24 cellular contexts compared by ENCODE assay signal in the genomic region with DNA sequence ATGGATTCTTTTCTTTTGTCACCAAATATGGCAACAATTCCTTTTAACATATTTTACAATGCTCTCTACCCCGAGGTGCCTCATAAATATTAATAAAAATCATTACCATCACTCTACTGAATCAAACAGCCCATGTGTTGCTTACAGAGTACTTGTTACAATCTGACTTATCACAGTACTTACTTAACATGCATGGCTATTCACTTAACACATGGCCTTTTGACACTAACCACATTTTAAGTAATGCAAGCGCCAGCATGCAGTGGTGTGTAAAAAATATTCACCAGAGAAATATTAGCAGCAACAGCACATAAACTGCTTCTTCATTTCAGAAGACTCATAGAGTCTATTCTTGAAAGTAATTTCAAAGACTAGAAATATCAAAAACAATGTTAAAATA.
DNase-seq lines count a peak whose midpoint lies in the region; ATAC-seq, FAIRE-seq and TF ChIP-seq lines count a peak whose summit lies in the region.
"Had no signal": no experiment of that assay in that cellular context is flagged by ENCODE, and none has a peak within 500 bp of the region (broad histone marks: within the 10 kb centered on the region; RNA-seq: fewer than 3 reads in every experiment).

No MANE protein-coding gene starts in this region.

- TF ChIP-seq CTCF in OCI-LY3 (IDR thresholded peaks at IDR 0.05; ENCODE audit: low read depth, low read length) (no peak), bronchial epithelial cell (IDR thresholded peaks at IDR 0.05; ENCODE audit: insufficient read depth, low read length, severe bottlenecking) (no peak), neural cell (IDR thresholded peaks at IDR 0.05; ENCODE audit: poor library complexity, severe bottlenecking) (no peak)

- H3K9me2 ChIP-seq in neural cell (ENCODE audit: insufficient read depth, low read length): no peaks in the 10 kb centered on the region

- no peak for TF ChIP-seq RAD21 in neural cell (conservative IDR thresholded peaks at IDR 0.05)

- H3K27me3 ChIP-seq in OCI-LY3 (ENCODE audit: low read depth, low read length) (no peaks in the 10 kb centered on the region), bronchial epithelial cell (ENCODE audit: control insufficient read depth, insufficient read depth, low read length) (no peaks in the 10 kb centered on the region), neural cell (ENCODE audit: insufficient read depth, low read depth, low read length) (no peaks in the 10 kb centered on the region)
- H3K27me3 ChIP-seq: BLaER1 treated with 17β-estradiol and CSF1 and Interleukin-3, amounts not matched to agents 10 nM and 100 nM had no signal

- H3K4me1 Mint-ChIP-seq in activated naive CD8-positive, alpha-beta T cell treated with anti-CD3 and anti-CD28 coated beads, Interleukin-2, amount 50 U/mL, for 24 hours: no peaks in the 10 kb centered on the region
- H3K4me1 Mint-ChIP-seq: B cell had no signal

- H3K27me3 Mint-ChIP-seq in activated naive CD8-positive, alpha-beta T cell treated with anti-CD3 and anti-CD28 coated beads, Interleukin-2, amount 50 U/mL, for 24 hours: peaks cover 7% of the 10 kb centered on the region
- H3K27me3 Mint-ChIP-seq: B cell; CD4-positive, alpha-beta T cell had no signal

- no peak overlapping the region for H3K9ac ChIP-seq in OCI-LY3 (ENCODE audit: low read length)
- H3K9ac ChIP-seq in neural cell (ENCODE audit: low read length): no peak overlapping the region
- H3K9ac ChIP-seq: BLaER1 treated with 17β-estradiol and CSF1 and Interleukin-3, amounts not matched to agents 10 nM and 100 nM had no signal

- H3K27ac ChIP-seq in OCI-LY3 (ENCODE audit: low read length): no peak overlapping the region
- peak overlapping the region; percentile 5 for H3K27ac ChIP-seq in neural cell (ENCODE audit: low read length)
- H3K27ac ChIP-seq: 22Rv1; A549; BLaER1 treated with 17β-estradiol and CSF1 and Interleukin-3, amounts not matched to agents 10 nM and 100 nM; C4-2B had no signal

- FAIRE-seq in bronchial epithelial cell (lab: Jason Lieb, UNC): no peak
- FAIRE-seq: A549, D721Med, G401.6, GM12891, GM18507 had no signal

- H3K4me2 ChIP-seq in OCI-LY3 (ENCODE audit: low read length) (peak overlapping the region; percentile 32), neural cell (ENCODE audit: low read length) (no peak overlapping the region)
- H3K4me2 ChIP-seq: A549; BLaER1 treated with 17β-estradiol and CSF1 and Interleukin-3, amounts not matched to agents 10 nM and 100 nM had no signal

- TF ChIP-seq EP300 in neural cell (conservative IDR thresholded peaks at IDR 0.05; ENCODE audit: poor library complexity, severe bottlenecking): no peak

- no peak overlapping the region for H3K27ac Mint-ChIP-seq in activated naive CD8-positive, alpha-beta T cell treated with anti-CD3 and anti-CD28 coated beads, Interleukin-2, amount 50 U/mL, for 24 hours
- H3K27ac Mint-ChIP-seq: B cell; CD4-positive, alpha-beta T cell; CD8-positive, alpha-beta T cell had no signal

- DNase-seq in DMS 273 (lab: John Stamatoyannopoulos, UW; ENCODE audit: unreplicated experiment) (peak; percentile 11), DMS 273 treated with DMSO at 0.1 percent for 48 hours (lab: John Stamatoyannopoulos, UW) (no peak), bronchial epithelial cell (ENCODE audit: low read depth) (peak; percentile 49), OCI-M2 (lab: John Stamatoyannopoulos, UW; ENCODE audit: unreplicated experiment) (no peak)
- no peak for DNase-seq in activated naive CD8-positive, alpha-beta T cell treated with anti-CD3 and anti-CD28 coated beads, Interleukin-2, amount 50 U/mL, for 24 hours
- DNase-seq: AML-193; Caco-2; Calu3; CD4-positive, alpha-beta T cell; CD8-positive, alpha-beta T cell; DMS79 treated with DMSO at 0.1 percent for 48 hours; GF-D8 had no signal

- no peaks in the 10 kb centered on the region for H3K36me3 Mint-ChIP-seq in activated naive CD8-positive, alpha-beta T cell treated with anti-CD3 and anti-CD28 coated beads, Interleukin-2, amount 50 U/mL, for 24 hours (ENCODE audit: low read depth)
- H3K36me3 Mint-ChIP-seq: CD8-positive, alpha-beta T cell had no signal

- H3K9me3 ChIP-seq in OCI-LY3 (ENCODE audit: insufficient read depth, low read length) (no peaks in the 10 kb centered on the region), neural cell (ENCODE audit: low read length) (no peaks in the 10 kb centered on the region)
- H3K9me3 ChIP-seq: A549, Caco-2 had no signal

- no peaks in the 10 kb centered on the region for H4K20me1 ChIP-seq in OCI-LY3 (ENCODE audit: insufficient read depth, low read length)
- no peaks in the 10 kb centered on the region for H4K20me1 ChIP-seq in neural cell (ENCODE audit: insufficient read depth)
- H4K20me1 ChIP-seq: BLaER1 treated with 17β-estradiol and CSF1 and Interleukin-3, amounts not matched to agents 10 nM and 100 nM had no signal

- H3K9me3 Mint-ChIP-seq in activated naive CD8-positive, alpha-beta T cell treated with anti-CD3 and anti-CD28 coated beads, Interleukin-2, amount 50 U/mL, for 24 hours: no peaks in the 10 kb centered on the region
- H3K9me3 Mint-ChIP-seq: CD4-positive, alpha-beta T cell; CD8-positive, alpha-beta T cell had no signal

- H3K36me3 ChIP-seq in OCI-LY3 (replicated peaks; ENCODE audit: low read depth, low read length): no peaks in the 10 kb centered on the region
- H3K36me3 ChIP-seq in bronchial epithelial cell (ENCODE audit: control insufficient read depth, insufficient read depth, low read length): no peaks in the 10 kb centered on the region
- H3K36me3 ChIP-seq in neural cell (ENCODE audit: insufficient read depth, low read length): no peaks in the 10 kb centered on the region
- H3K36me3 ChIP-seq: BLaER1 treated with 17β-estradiol and CSF1 and Interleukin-3, amounts not matched to agents 10 nM and 100 nM had no signal

- H2AFZ ChIP-seq in OCI-LY3 (ENCODE audit: low read depth, low read length): no peak overlapping the region
- H2AFZ ChIP-seq in neural cell (ENCODE audit: low read depth, low read length): no peak overlapping the region

- no peak for ATAC-seq in GM18502 (IDR thresholded peaks at IDR 0.05; ENCODE audit: poor library complexity, unreplicated experiment)
- ATAC-seq in activated naive CD8-positive, alpha-beta T cell treated with anti-CD3 and anti-CD28 coated beads, Interleukin-2, amount 50 U/mL, for 24 hours: no peak
- ATAC-seq: A549; CD8-positive, alpha-beta T cell had no signal

- H3K4me1 ChIP-seq in OCI-LY3 (ENCODE audit: low read length): peaks cover 11% of the 10 kb centered on the region
- H3K4me1 ChIP-seq: A549; BLaER1 treated with 17β-estradiol and CSF1 and Interleukin-3, amounts not matched to agents 10 nM and 100 nM; Caco-2 had no signal

- H3K4me3 ChIP-seq in OCI-LY3 (ENCODE audit: low read length): no peak overlapping the region
- no peak overlapping the region for H3K4me3 ChIP-seq in bronchial epithelial cell (ENCODE audit: low read depth, low read length)
- H3K4me3 ChIP-seq in neural cell (ENCODE audit: low read length): no peak overlapping the region
- H3K4me3 ChIP-seq: A549; BLaER1 treated with 17β-estradiol and CSF1 and Interleukin-3, amounts not matched to agents 10 nM and 100 nM had no signal

- H3K79me2 ChIP-seq in OCI-LY3 (ENCODE audit: low read length) (no peaks in the 10 kb centered on the region), neural cell (replicated peaks; ENCODE audit: insufficient read depth, low read length) (no peaks in the 10 kb centered on the region)

- H3F3A ChIP-seq in neural cell (ENCODE audit: insufficient read depth, low read length, poor library complexity, severe bottlenecking): no peaks in the 10 kb centered on the region

- H3K4me3 Mint-ChIP-seq in activated naive CD8-positive, alpha-beta T cell treated with anti-CD3 and anti-CD28 coated beads, Interleukin-2, amount 50 U/mL, for 24 hours: no peak overlapping the region
- H3K4me3 Mint-ChIP-seq: B cell; CD4-positive, alpha-beta T cell; CD8-positive, alpha-beta T cell had no signal

TF ChIP-seq in neural cell, 6 proteins besides CTCF, POLR2A, EP300 and RAD21:
- TF ChIP-seq SMC3 (conservative IDR thresholded peaks at IDR 0.05; ENCODE audit: poor library complexity) (no peak), TAF1 (IDR thresholded peaks at IDR 0.05; ENCODE audit: low read depth) (no peak), POLR2AphosphoS5 (IDR thresholded peaks at IDR 0.05) (no peak), MXI1 (conservative IDR thresholded peaks at IDR 0.05; ENCODE audit: poor library complexity, severe bottlenecking) (no peak), EZH2 (IDR thresholded peaks at IDR 0.05; ENCODE audit: borderline replicate concordance, insufficient read depth, low read length, poor library complexity, severe bottlenecking) (no peak), REST (IDR thresholded peaks at IDR 0.05; ENCODE audit: borderline replicate concordance) (no peak)

Comparison
In these comparisons a context has a peak if more than half of its experiments do, and no peak if none do; other contexts are left out.
1. DNase-seq: peak in DMS 273 (single experiment) and bronchial epithelial cell (single experiment); none in DMS 273 treated with DMSO at 0.1 percent for 48 hours (single experiment), activated naive CD8-positive, alpha-beta T cell treated with anti-CD3 and anti-CD28 coated beads, Interleukin-2, amount 50 U/mL, for 24 hours (single experiment) and OCI-M2 (single experiment).